In genomic region chr1:112788561-112788960, GRCh38 we compare ENCODE assay signal across 15 cellular contexts.
A peak's percentile ranks its signal among the peaks of the same experiment; 100 is the strongest.
DNase-seq lines count a peak whose midpoint lies in the region; ATAC-seq and TF ChIP-seq lines count a peak whose summit lies in the region.
"Had no signal": no experiment of that assay in that cellular context is flagged by ENCODE, and none has a peak within 500 bp of the region (broad histone marks: within the 10 kb centered on the region; RNA-seq: fewer than 3 reads in every experiment).

No MANE protein-coding gene starts in this region.

- H3K27me3 ChIP-seq in sigmoid colon, result no peaks in the 10 kb centered on the region

- H3K4me1 ChIP-seq in HEK293 (ENCODE audit: control insufficient read depth, insufficient read depth, low read length), result no peaks in the 10 kb centered on the region
- no peaks in the 10 kb centered on the region for H3K4me1 ChIP-seq in sigmoid colon

- H3K36me3 Mint-ChIP-seq in activated T-helper 17 cell treated with anti-CD3 and anti-CD28 coated beads, Interleukin-2, amount 50 U/mL, for 72 hours (ENCODE audit: low read depth), result no peaks in the 10 kb centered on the region

- no peaks in the 10 kb centered on the region for H3K36me3 ChIP-seq in HEK293 (ENCODE audit: control insufficient read depth in 2 of 2, insufficient read depth in 1 of 2, low read length in 2 of 2)
- no peaks in the 10 kb centered on the region for H3K36me3 ChIP-seq in sigmoid colon

- peaks cover 3% of the 10 kb centered on the region for H3K27me3 Mint-ChIP-seq in activated T-helper 17 cell treated with anti-CD3 and anti-CD28 coated beads, Interleukin-2, amount 50 U/mL, for 72 hours

- H3K4me1 Mint-ChIP-seq in activated T-helper 17 cell treated with anti-CD3 and anti-CD28 coated beads, Interleukin-2, amount 50 U/mL, for 72 hours, result no peaks in the 10 kb centered on the region

- no peaks in the 10 kb centered on the region for H3K9me3 ChIP-seq in HEK293 (ENCODE audit: control insufficient read depth, insufficient read depth, low read depth, low read length)
- H3K9me3 ChIP-seq in sigmoid colon, result no peaks in the 10 kb centered on the region

- CTCF ChIA-PET in HEK293 (lab: Yijun Ruan, JAX), result interaction anchor here (0.6 to 1.3 kb wide), 6 partner anchors 10 to 72 kb away, joined by 3 to 7 read pairs (median 3); no protein-coding TSS in a partner anchor

- DNase-seq in AG10803 (ENCODE audit: low read depth) (peak; percentile 32), cardiac fibroblast (ENCODE audit: low read depth in 2 of 2) (peak; percentile 36 to 47), fibroblast of villous mesenchyme (ENCODE audit: low read depth) (peak; percentile 39), sigmoid colon (no peak), iPS-NIHi7 (ENCODE audit: extremely low spot score) (no peak), NAMALWA (ENCODE audit: low spot score) (no peak)
- DNase-seq: Karpas-422, NCI-H1930, NCI-H510A, NCI-H774, PC-3 had no signal

- no peak overlapping the region for H3K27ac Mint-ChIP-seq in activated T-helper 17 cell treated with anti-CD3 and anti-CD28 coated beads, Interleukin-2, amount 50 U/mL, for 72 hours

- H3K27ac ChIP-seq in HEK293 (ENCODE audit: extremely low read depth, low read depth, low read length) (no peak overlapping the region), sigmoid colon (no peak overlapping the region)
- H3K27ac ChIP-seq: C4-2B, RWPE1 had no signal

- H3K4me3 ChIP-seq in AG10803 (ENCODE audit: low read length) (no peak overlapping the region), HEK293 (ENCODE audit: low read depth, low read length) (no peak overlapping the region), cardiac fibroblast (replicated peaks in 1 of 2; ENCODE audit: low read depth in 2 of 2, low read length in 2 of 2) (no peak overlapping the region), fibroblast of villous mesenchyme (ENCODE audit: low read depth, low read length) (no peak overlapping the region), sigmoid colon (no peak overlapping the region)

- no peaks in the 10 kb centered on the region for H3K9me3 Mint-ChIP-seq in activated T-helper 17 cell treated with anti-CD3 and anti-CD28 coated beads, Interleukin-2, amount 50 U/mL, for 72 hours

- TF ChIP-seq EP300 in sigmoid colon (IDR thresholded peaks at IDR 0.05), result no peak

- intact Hi-C loops in sigmoid colon (cut with DNase I), result no loop called here

- no peak for ATAC-seq in activated T-helper 17 cell treated with anti-CD3 and anti-CD28 coated beads, Interleukin-2, amount 50 U/mL, for 72 hours (replicated peaks)
- ATAC-seq: PC-3 had no signal

- H3K4me3 Mint-ChIP-seq in activated T-helper 17 cell treated with anti-CD3 and anti-CD28 coated beads, Interleukin-2, amount 50 U/mL, for 72 hours, result no peak overlapping the region

- POLR2A ChIA-PET in HEK293 (lab: Yijun Ruan, JAX), result no interaction called here

- TF ChIP-seq CTCF in AG10803 (conservative IDR thresholded peaks at IDR 0.05; ENCODE audit: low read length), result no peak
- TF ChIP-seq CTCF in HEK293 (tag by site-specific recombination; IDR thresholded peaks at IDR 0.05), result no peak
- TF ChIP-seq CTCF in cardiac fibroblast (IDR thresholded peaks at IDR 0.05; ENCODE audit: low read depth, low read length), result no peak
- TF ChIP-seq CTCF in fibroblast of villous mesenchyme (IDR thresholded peaks at IDR 0.05; ENCODE audit: insufficient read depth, low read depth, low read length), result no peak
- TF ChIP-seq CTCF in sigmoid colon (IDR thresholded peaks at IDR 0.05), result no peak

- TF ChIP-seq POLR2A in sigmoid colon (IDR thresholded peaks at IDR 0.05), result no peak

TF ChIP-seq in HEK293, 187 proteins besides CTCF, POLR2A, EP300 and RAD21:
- 0 out of 2 replicates have a peak, but pooled peaks have one; percentile 23 for TF ChIP-seq PRDM10 (tag by site-specific recombination; IDR thresholded peaks at IDR 0.05)
- no peak for TF ChIP-seq MZF1 (tag by site-specific recombination; IDR thresholded peaks at IDR 0.05; ENCODE audit: borderline replicate concordance)
- no peak for TF ChIP-seq ZNF639 (tag by site-specific recombination; IDR thresholded peaks at IDR 0.05)
- no peak for TF ChIP-seq KLF16 (tag by site-specific recombination; IDR thresholded peaks at IDR 0.05)
- no peak for TF ChIP-seq ZNF48 (tag by site-specific recombination; IDR thresholded peaks at IDR 0.05)

Comparison
In these comparisons a context has a peak if more than half of its experiments do, and no peak if none do; other contexts are left out.
1. DNase-seq: peak in AG10803 (single experiment), cardiac fibroblast (2 of 2) and fibroblast of villous mesenchyme (single experiment); none in sigmoid colon (single experiment), iPS-NIHi7 (single experiment) and NAMALWA (single experiment).